ENCODE assay signal across 8 cellular contexts in the genomic region with DNA sequence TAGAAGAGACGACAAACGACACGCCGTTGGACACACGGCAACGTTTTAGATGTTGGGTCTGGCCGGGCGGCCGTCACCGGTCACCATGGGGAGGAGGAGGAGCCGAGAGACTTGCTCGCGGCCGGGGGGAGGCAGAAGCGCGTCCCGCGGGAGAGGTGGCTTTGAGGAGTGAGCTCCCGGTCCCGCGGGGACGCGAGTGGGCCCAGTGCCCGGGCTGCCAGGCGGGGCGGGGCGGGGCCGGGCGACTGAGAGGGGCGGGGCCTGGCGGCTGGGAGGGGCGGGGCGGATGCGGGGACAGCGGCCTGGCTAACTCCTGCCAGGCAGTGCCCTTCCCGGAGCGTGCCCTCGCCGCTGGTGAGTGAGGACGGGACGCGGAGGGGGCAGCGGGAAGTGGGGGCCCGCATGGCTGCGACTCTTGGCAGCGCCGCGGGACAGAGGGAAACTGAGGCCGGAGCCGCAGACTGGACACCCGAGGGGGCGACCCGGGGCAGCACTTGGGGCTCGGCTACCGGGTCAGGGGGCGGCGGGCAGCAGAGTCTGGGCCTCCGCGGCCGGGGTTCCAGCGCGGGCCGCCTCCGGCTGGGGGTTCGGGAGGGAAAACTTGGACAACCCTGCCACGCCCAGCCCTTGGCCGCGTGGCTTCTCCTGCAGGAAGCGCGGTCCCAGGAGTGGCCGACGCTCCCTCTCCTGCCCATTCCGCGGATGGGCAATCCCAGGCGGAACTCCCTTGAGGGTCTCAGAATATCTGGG. TPM values are rescaled to one million over a fixed set of nuclear protein-coding genes. Genes with fewer than 3 reads are reported as not detected.
DNase-seq lines count a peak whose midpoint lies in the region; ATAC-seq and TF ChIP-seq lines count a peak whose summit lies in the region.

Gene TSPO (plus strand): TSS at position 309 of the 750 bp plus-strand sequence. CDS start 7,680 bp downstream, outside the sequence.

- TF ChIP-seq EP300 in upper lobe of left lung (IDR thresholded peaks at IDR 0.05), result no peak

- H3K9me3 Mint-ChIP-seq in T-cell, result no peaks in the 10 kb centered on the region

- peak within 1 kb of the TSS; percentile 57 for H3K4me3 ChIP-seq in H7 (ENCODE audit: insufficient read depth, low read depth, low read length)
- H3K4me3 ChIP-seq in heart right ventricle, result peak within 1 kb of the TSS; percentile 58 to 97 (median 78)
- peak within 1 kb of the TSS; percentile 92 to 97 (median 92) for H3K4me3 ChIP-seq in upper lobe of left lung

- no peaks in the 10 kb centered on the region for H3K36me3 Mint-ChIP-seq in T-cell

- H3K27ac ChIP-seq in heart right ventricle (peak within 1 kb of the TSS; percentile 38 to 97 (median 90)), upper lobe of left lung (peak within 1 kb of the TSS; percentile 90 to 96 (median 94))

- CTCF ChIA-PET in T-cell (lab: Charles Lee), result no interaction called here

- H3K4me1 ChIP-seq in heart right ventricle (peaks cover 7 to 77% (median 23%) of the 10 kb centered on the region in 9 donors), upper lobe of left lung (peaks cover 16 to 51% (median 37%) of the 10 kb centered on the region in 4 donors)

- H3K4me1 Mint-ChIP-seq in T-cell, result peaks cover 25 to 40% (median 31%) of the 10 kb centered on the region in 3 donors

- ATAC-seq in T-cell (replicated peaks in 1 of 4) (peak; percentile 66 to 69 (median 68)), heart right ventricle (peak; percentile 79 to 92 (median 85)), upper lobe of left lung (ENCODE audit: low FRiP score in 2 of 2) (peak; percentile 66 to 89), GM18520 (IDR thresholded peaks at IDR 0.05; ENCODE audit: unreplicated experiment) (no peak)

- TF ChIP-seq CTCF in heart right ventricle (IDR thresholded peaks at IDR 0.05) (peak in 2 of 9 donors; percentile 4 to 9), upper lobe of left lung (IDR thresholded peaks at IDR 0.05) (no peak)

- H3K9me3 ChIP-seq in heart right ventricle (no peaks in the 10 kb centered on the region), upper lobe of left lung (no peaks in the 10 kb centered on the region)

- no peaks in the 10 kb centered on the region for H3K36me3 ChIP-seq in H7 (replicated peaks; ENCODE audit: control insufficient read depth, insufficient read depth, low read length)
- H3K36me3 ChIP-seq in heart right ventricle, result peaks cover 0 to 17% (median 0%) of the 10 kb centered on the region in 9 donors
- peaks cover 0 to 7% (median 3%) of the 10 kb centered on the region in 4 donors for H3K36me3 ChIP-seq in upper lobe of left lung

- H3K27me3 Mint-ChIP-seq in T-cell, result no peaks in the 10 kb centered on the region

- DNase-seq in Ammon's horn (ENCODE audit: low spot score) (peak; percentile 80), H7 (peak; percentile 95), T-cell (peak in 31 of 34 experiments; percentile 20 to 62 (median 43)), amniotic stem cell (lab: John Stamatoyannopoulos, UW) (peak; percentile 13), heart right ventricle (peak; percentile 78 to 89), pons (ENCODE audit: low spot score) (peak; percentile 65), upper lobe of left lung (peak; percentile 86 to 96)

- H3K27ac Mint-ChIP-seq in T-cell, result peak within 1 kb of the TSS; percentile 94 to 96

- H3K27me3 ChIP-seq in H7 (ENCODE audit: control insufficient read depth, insufficient read depth, low read length) (peaks cover 20% of the 10 kb centered on the region), heart right ventricle (no peaks in the 10 kb centered on the region), upper lobe of left lung (no peaks in the 10 kb centered on the region)

- POLR2A ChIA-PET in T-cell (lab: Charles Lee), result interaction anchor here (0.5 to 0.8 kb wide), 3 partner anchors 36 to 301 kb away, joined by 3 to 15 read pairs (median 4); no protein-coding TSS in a partner anchor

- TF ChIP-seq POLR2A in upper lobe of left lung (IDR thresholded peaks at IDR 0.05), result peak in 2 of 4 donors; percentile 30 to 75

- intact Hi-C loops in heart right ventricle (cut with DNase I), result no loop called here

- WGBS in heart right ventricle, 2 donors, result 1 to 2% methylated on average over 69 to 75 of the region's 75 CpGs
- WGBS in upper lobe of left lung, 2 donors, result 1% methylated on average over 13 to 44 of the region's 75 CpGs

- peak within 1 kb of the TSS; percentile 90 to 93 (median 92) for H3K4me3 Mint-ChIP-seq in T-cell

RNA-seq across cellular contexts. Expression of gene TSPO, which starts in this region (rescaled TPM):
- total RNA-seq in H7 (2014; rRNA removed; shearing (Covaris generic)), result 39.4 and 45.1 TPM in 2 replicates
- total RNA-seq in T-cell, result 100 to 1,000 TPM in 3 of 5 donors, 10 to 100 TPM in 2; 50.2 to 128 (median 101) TPM
- 100 to 1,000 TPM in 4 of 10 donors, 10 to 100 TPM in 6; 84.7 to 173 (median 99.0) TPM for total RNA-seq in heart right ventricle
- 100 to 1,000 TPM; 231 to 258 TPM for polyA plus RNA-seq in heart right ventricle
- 100 to 1,000 TPM; 127 to 426 (median 315) TPM for total RNA-seq in upper lobe of left lung

Comparison
In these comparisons a context has a peak if more than half of its experiments do, and no peak if none do; other contexts are left out.
1. DNase-seq: peak in every context shown above with its lines; median percentile 95 in H7; 91 in upper lobe of left lung; 84 in heart right ventricle; 80 in Ammon's horn; 65 in pons; 43 in T-cell; 13 in amniotic stem cell.